In genomic region chr20:10658051-10658823, GRCh38 we compare ENCODE assay signal across 20 cellular contexts. TPM values are rescaled to one million over a fixed set of nuclear protein-coding genes. Genes with fewer than 3 reads are reported as not detected.
A peak's percentile ranks its signal among the peaks of the same experiment; 100 is the strongest.
DNase-seq lines count a peak whose midpoint lies in the region; ATAC-seq and TF ChIP-seq lines count a peak whose summit lies in the region.
"Had no signal": no experiment of that assay in that cellular context is flagged by ENCODE, and none has a peak within 500 bp of the region (broad histone marks: within the 10 kb centered on the region; RNA-seq: fewer than 3 reads in every experiment).

No MANE protein-coding gene starts in this region.

- peaks cover 4% of the 10 kb centered on the region for H3K27me3 Mint-ChIP-seq in endothelial cell (ENCODE audit: unreplicated experiment)

- peak overlapping the region; percentile 5 for H3K27ac ChIP-seq in neuronal stem cell (replicated peaks; ENCODE audit: low read length)
- H3K27ac ChIP-seq in tibial artery = peak overlapping the region; percentile 99
- H3K27ac ChIP-seq: 22Rv1, BLaER1 had no signal

- no peak overlapping the region for H3K23ac ChIP-seq in neuronal stem cell (ENCODE audit: low read depth, low read length, poor library complexity)

- ATAC-seq in GM18907 (IDR thresholded peaks at IDR 0.05; ENCODE audit: unreplicated experiment) = no peak

- peaks cover 51% of the 10 kb centered on the region for H3K4me1 Mint-ChIP-seq in endothelial cell (ENCODE audit: unreplicated experiment)

- DNase-seq in NCI-H526 treated with DMSO at 0.1 percent for 48 hours (lab: John Stamatoyannopoulos, UW) = peak; percentile 9
- DNase-seq in NCI-H526 (lab: John Stamatoyannopoulos, UW) = no peak
- DNase-seq in endothelial cell (ENCODE audit: low spot score) = no peak
- DNase-seq in neuronal stem cell (ENCODE audit: low spot score) = no peak
- peak in 1 of 2 donors; percentile 73 for DNase-seq in tibial artery
- DNase-seq in NCI-H345 (lab: John Stamatoyannopoulos, UW) = no peak
- DNase-seq in UCSD-AML1 (lab: John Stamatoyannopoulos, UW; ENCODE audit: unreplicated experiment) = no peak
- DNase-seq: activated CD4-positive, alpha-beta T cell treated with anti-CD3 and anti-CD28 coated beads, Interleukin-2, amount 50 U/mL, for 48 hours; DMS153; hippocampal formation; kidney; NCI-H1436; stimulated activated CD4-positive, alpha-beta T cell treated with anti-CD3 and anti-CD28 coated beads, Interleukin-4, amount 100 ng/mL, for 4 hours; stimulated activated CD8-positive, alpha-beta memory T cell treated with anti-CD3 and anti-CD28 coated beads, Interleukin-4, amount 100 ng/mL, for 48 hours; SW 1271 had no signal

- peaks cover 0 to 3% of the 10 kb centered on the region in 2 donors for H3K9me3 ChIP-seq in neuronal stem cell (replicated peaks in 1 of 2; ENCODE audit: control insufficient read depth in 2 of 2, insufficient read depth in 1 of 2, low read depth in 1 of 2, low read length in 2 of 2)
- no peaks in the 10 kb centered on the region for H3K9me3 ChIP-seq in tibial artery
- H3K9me3 ChIP-seq: BLaER1 had no signal

- H3K27ac Mint-ChIP-seq in endothelial cell (ENCODE audit: unreplicated experiment) = no peak overlapping the region
- H3K27ac Mint-ChIP-seq: activated naive CD8-positive, alpha-beta T cell had no signal

- H3K36me3 ChIP-seq in neuronal stem cell (replicated peaks in 1 of 2; ENCODE audit: control insufficient read depth in 2 of 2, insufficient read depth in 2 of 2, low read length in 2 of 2) (peaks cover 60 to 97% of the 10 kb centered on the region in 2 donors), tibial artery (peaks cover 70 to 76% (median 71%) of the 10 kb centered on the region in 3 donors)
- H3K36me3 ChIP-seq: BLaER1 had no signal

- no peak overlapping the region for H2BK15ac ChIP-seq in neuronal stem cell (ENCODE audit: low read length)

- no peaks in the 10 kb centered on the region for H3K27me3 ChIP-seq in neuronal stem cell (ENCODE audit: control insufficient read depth in 3 of 3, insufficient read depth in 3 of 3, low read depth in 1 of 3, low read length in 3 of 3)
- H3K27me3 ChIP-seq in tibial artery = no peaks in the 10 kb centered on the region
- H3K27me3 ChIP-seq: BLaER1 had no signal

- no peak overlapping the region for H2AFZ ChIP-seq in neuronal stem cell (ENCODE audit: low read length)

- TF ChIP-seq CTCF in endothelial cell (IDR thresholded peaks at IDR 0.05; ENCODE audit: unreplicated experiment) (no peak), tibial artery (IDR thresholded peaks at IDR 0.05) (no peak)

- peaks cover 7% of the 10 kb centered on the region for H3K79me1 ChIP-seq in neuronal stem cell (ENCODE audit: low read depth, low read length)

- peaks cover 76% of the 10 kb centered on the region for H3K36me3 Mint-ChIP-seq in endothelial cell (ENCODE audit: low read depth, unreplicated experiment)
- H3K36me3 Mint-ChIP-seq: activated naive CD8-positive, alpha-beta T cell had no signal

- H2BK120ac ChIP-seq in neuronal stem cell (ENCODE audit: low read depth, low read length) = no peak overlapping the region

- H3K9ac ChIP-seq in neuronal stem cell (ENCODE audit: low read depth, low read length, poor library complexity) = no peak overlapping the region
- H3K9ac ChIP-seq: BLaER1 had no signal

- no peak overlapping the region for H3K4me2 ChIP-seq in neuronal stem cell (ENCODE audit: insufficient read depth, low read length, poor library complexity, severe bottlenecking)
- H3K4me2 ChIP-seq: BLaER1 had no signal

- H3K4me1 ChIP-seq in neuronal stem cell (ENCODE audit: control insufficient read depth in 2 of 2, insufficient read depth in 1 of 2, low read depth in 1 of 2, low read length in 2 of 2) (peaks cover 31 to 38% of the 10 kb centered on the region in 2 donors), tibial artery (peaks cover 0 to 100% (median 84%) of the 10 kb centered on the region in 4 donors)
- H3K4me1 ChIP-seq: BLaER1 had no signal

- H3K4me3 Mint-ChIP-seq in endothelial cell (ENCODE audit: unreplicated experiment) = peak overlapping the region; percentile 51
- H3K4me3 Mint-ChIP-seq: activated naive CD8-positive, alpha-beta T cell; neural crest cell had no signal

- no peaks in the 10 kb centered on the region for H3K9me3 Mint-ChIP-seq in endothelial cell (ENCODE audit: unreplicated experiment)
- H3K9me3 Mint-ChIP-seq: neural crest cell had no signal

- H3K4me3 ChIP-seq in neuronal stem cell (ENCODE audit: low read length in 2 of 2) (no peak overlapping the region), tibial artery (peak overlapping the region in 1 of 2 donors; percentile 22)
- H3K4me3 ChIP-seq: BLaER1 had no signal

- no peak overlapping the region for H4K91ac ChIP-seq in neuronal stem cell (ENCODE audit: low read depth, low read length, poor library complexity)

- no peak overlapping the region for H3K4ac ChIP-seq in neuronal stem cell (ENCODE audit: low read length)

- no peak overlapping the region for H2BK5ac ChIP-seq in neuronal stem cell (ENCODE audit: low read length)

- intact Hi-C loops in tibial artery (cut with DNase I; ENCODE audit: low total_unique reads) = no loop called here

- no peak overlapping the region for H3K14ac ChIP-seq in neuronal stem cell (ENCODE audit: low read length)

- H2BK12ac ChIP-seq in neuronal stem cell (ENCODE audit: low read length) = no peak overlapping the region

- H3K18ac ChIP-seq in neuronal stem cell (ENCODE audit: low read length) = peak overlapping the region; percentile 5

- no CpG with 5 or more reads among the region's 13 CpGs for WGBS in neuronal stem cell (ENCODE audit: extremely low coverage in 2 of 2, insufficient read length in 2 of 2, insufficient replicate concordance in 1 of 2), 2 donors

- no peak overlapping the region for H4K8ac ChIP-seq in neuronal stem cell (ENCODE audit: low read depth, low read length)

- H2AK5ac ChIP-seq in neuronal stem cell (ENCODE audit: low read depth, low read length) = no peak overlapping the region

RNA-seq across cellular contexts. Expression of gene JAG1, which starts 15.6 kb away (rescaled TPM):
- total RNA-seq in endothelial cell (ENCODE audit: unreplicated experiment) = 172 TPM
- 64.8 TPM for polyA plus RNA-seq in neuronal stem cell (2013, experiment 1 of 2)
- 65.6 TPM for polyA plus RNA-seq in neuronal stem cell (2013, experiment 2 of 2)
